ENCODE assay signal across 1 cellular context in the genomic region with DNA sequence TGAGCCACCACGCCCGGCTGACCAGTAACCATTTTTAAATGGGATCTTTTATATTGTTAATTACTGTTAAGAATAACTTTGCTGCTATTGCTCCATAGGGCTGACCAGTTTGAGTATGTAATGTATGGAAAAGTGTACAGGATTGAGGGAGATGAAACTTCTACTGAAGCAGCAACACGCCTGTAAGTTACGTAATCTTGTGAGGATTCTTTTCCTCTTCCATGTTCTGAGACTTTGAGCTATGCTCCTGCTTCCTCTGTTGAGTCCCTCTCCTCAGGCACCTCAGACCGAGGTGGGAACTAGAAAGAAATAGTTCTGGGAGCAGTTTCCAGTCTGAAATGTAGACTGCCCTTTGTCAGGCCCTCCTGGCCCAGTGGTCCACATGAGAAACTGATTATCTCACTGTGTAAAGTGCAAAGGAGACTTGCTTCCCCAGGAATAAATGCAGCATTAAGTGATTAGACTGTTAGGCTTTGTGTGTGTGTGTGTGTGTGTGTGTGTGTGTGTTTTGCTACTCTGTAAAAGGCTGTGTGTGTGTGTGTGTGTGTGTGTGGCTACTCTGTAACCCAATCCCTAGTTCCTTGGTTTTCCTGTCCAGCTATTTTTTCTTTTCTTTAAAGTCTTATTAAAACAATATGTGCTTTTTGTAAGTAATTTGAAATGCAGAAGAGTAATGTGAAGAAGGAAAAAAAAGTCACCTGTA.
A peak's percentile ranks its signal among the peaks of the same experiment; 100 is the strongest.
TF ChIP-seq lines count a peak whose summit lies in the region.

No MANE protein-coding gene starts in this region.

TF ChIP-seq in HepG2, 621 proteins besides CTCF, POLR2A, EP300 and RAD21 (continues in another document):
- TF ChIP-seq FOXK1 (CRISPR knock-in tag; IDR thresholded peaks at IDR 0.05; ENCODE audit: borderline replicate concordance, low read depth) (no peak), KAT8 (CRISPR knock-in tag; IDR thresholded peaks at IDR 0.05) (no peak), POLR2AphosphoS5 (IDR thresholded peaks at IDR 0.05; ENCODE audit: low read depth, low read length) (no peak), WIZ (CRISPR knock-in tag; IDR thresholded peaks at IDR 0.05) (no peak), ZNF747 (CRISPR knock-in tag; IDR thresholded peaks at IDR 0.05; ENCODE audit: borderline replicate concordance) (no peak), RXRB (CRISPR knock-in tag; IDR thresholded peaks at IDR 0.05; ENCODE audit: borderline replicate concordance) (no peak), BCL6 (CRISPR knock-in tag; IDR thresholded peaks at IDR 0.05) (no peak), SMC3 (IDR thresholded peaks at IDR 0.05; ENCODE audit: low read length) (no peak), SMAD9 (CRISPR knock-in tag; IDR thresholded peaks at IDR 0.05) (no peak), SIX1 (CRISPR knock-in tag; IDR thresholded peaks at IDR 0.05; ENCODE audit: borderline replicate concordance) (0 out of 2 replicates have a peak, but pooled peaks have one; percentile 61), BHLHE40 (IDR thresholded peaks at IDR 0.05; ENCODE audit: low read length) (no peak), ZNF713 (CRISPR knock-in tag; IDR thresholded peaks at IDR 0.05) (no peak), DPF2 (CRISPR knock-in tag; IDR thresholded peaks at IDR 0.05; ENCODE audit: borderline replicate concordance, low read depth) (0 out of 2 replicates have a peak, but pooled peaks have one; percentile 22), ZNF766 (CRISPR knock-in tag; IDR thresholded peaks at IDR 0.05; ENCODE audit: borderline replicate concordance) (no peak), PITX1 (CRISPR knock-in tag; IDR thresholded peaks at IDR 0.05) (0 out of 2 replicates have a peak, but pooled peaks have one; percentile 53), SAP130 (CRISPR knock-in tag; IDR thresholded peaks at IDR 0.05; ENCODE audit: low read depth) (0 out of 2 replicates have a peak, but pooled peaks have one; percentile 15), MBNL3 (CRISPR knock-in tag; conservative IDR thresholded peaks at IDR 0.05) (no peak), TBX3 (IDR thresholded peaks at IDR 0.05; ENCODE audit: borderline replicate concordance) (peak; percentile 16; the same call in 1 of the 2 replicates), NCOR1 (IDR thresholded peaks at IDR 0.05; ENCODE audit: borderline replicate concordance, low read length) (peak; percentile 44; the same call in 1 of the 2 replicates), PRPF4 (IDR thresholded peaks at IDR 0.05; ENCODE audit: low read depth, low read length, poor library complexity, severe bottlenecking) (no peak), ESRRA (CRISPR knock-in tag; IDR thresholded peaks at IDR 0.05; ENCODE audit: low read depth) (no peak), NFE2 (CRISPR knock-in tag; IDR thresholded peaks at IDR 0.05) (no peak), ZNF496 (CRISPR knock-in tag; IDR thresholded peaks at IDR 0.05; ENCODE audit: insufficient replicate concordance) (no peak), MEIS2 (CRISPR knock-in tag; IDR thresholded peaks at IDR 0.05) (no peak), ZNF615 (CRISPR knock-in tag; IDR thresholded peaks at IDR 0.05; ENCODE audit: borderline replicate concordance) (no peak), ZNF24 (IDR thresholded peaks at IDR 0.05) (no peak), EED (CRISPR knock-in tag; IDR thresholded peaks at IDR 0.05) (no peak), ZNF33A (CRISPR knock-in tag; IDR thresholded peaks at IDR 0.05; ENCODE audit: borderline replicate concordance) (no peak), KMT2B (CRISPR knock-in tag; IDR thresholded peaks at IDR 0.05) (no peak), U2AF1 (optimal IDR thresholded peaks at IDR 0.05; ENCODE audit: low read depth, low read length) (no peak), NR3C1 (CRISPR knock-in tag; IDR thresholded peaks at IDR 0.05) (no peak), MXI1 (IDR thresholded peaks at IDR 0.05; ENCODE audit: borderline replicate concordance, low read depth, low read length) (no peak), ZNF546 (CRISPR knock-in tag; conservative IDR thresholded peaks at IDR 0.05) (no peak), ZFX (CRISPR knock-in tag; IDR thresholded peaks at IDR 0.05; ENCODE audit: low read depth) (peak; percentile 37; the same call in 1 of the 2 replicates), FOXA1 (IDR thresholded peaks at IDR 0.05) (no peak), FOXA1 (CRISPR knock-in tag; IDR thresholded peaks at IDR 0.05) (peak; percentile 39; the same call in 1 of the 2 replicates), XBP1 (CRISPR knock-in tag; IDR thresholded peaks at IDR 0.05) (no peak), CEBPG (CRISPR knock-in tag; IDR thresholded peaks at IDR 0.05) (peak; percentile 17; the same call in 1 of the 2 replicates), TAF1 (CRISPR knock-in tag; IDR thresholded peaks at IDR 0.05) (no peak), HNF4A (CRISPR knock-in tag; IDR thresholded peaks at IDR 0.05) (peak; percentile 37; the same call in 1 of the 2 replicates), ZNF790 (CRISPR knock-in tag; IDR thresholded peaks at IDR 0.05; ENCODE audit: borderline replicate concordance) (no peak), SP5 (CRISPR knock-in tag; IDR thresholded peaks at IDR 0.05; ENCODE audit: borderline replicate concordance, low read depth) (no peak), ZNF558 (CRISPR knock-in tag; IDR thresholded peaks at IDR 0.05; ENCODE audit: borderline replicate concordance) (no peak), TOPORS (CRISPR knock-in tag; IDR thresholded peaks at IDR 0.05) (no peak), HDAC1 (CRISPR knock-in tag; IDR thresholded peaks at IDR 0.05) (no peak), ZNF839 (CRISPR knock-in tag; IDR thresholded peaks at IDR 0.05; ENCODE audit: borderline replicate concordance) (no peak), ZNF251 (CRISPR knock-in tag; IDR thresholded peaks at IDR 0.05) (no peak), CAMTA2 (CRISPR knock-in tag; IDR thresholded peaks at IDR 0.05; ENCODE audit: borderline replicate concordance) (no peak), SMARCE1 (IDR thresholded peaks at IDR 0.05; ENCODE audit: borderline replicate concordance) (no peak), ATRX (CRISPR knock-in tag; IDR thresholded peaks at IDR 0.05; ENCODE audit: borderline replicate concordance) (no peak), NFYC (CRISPR knock-in tag; IDR thresholded peaks at IDR 0.05) (no peak), TMF1 (CRISPR knock-in tag; IDR thresholded peaks at IDR 0.05; ENCODE audit: low read depth) (no peak), ZNF138 (CRISPR knock-in tag; IDR thresholded peaks at IDR 0.05; ENCODE audit: low read depth) (no peak)
- TF ChIP-seq, protein P1, sequence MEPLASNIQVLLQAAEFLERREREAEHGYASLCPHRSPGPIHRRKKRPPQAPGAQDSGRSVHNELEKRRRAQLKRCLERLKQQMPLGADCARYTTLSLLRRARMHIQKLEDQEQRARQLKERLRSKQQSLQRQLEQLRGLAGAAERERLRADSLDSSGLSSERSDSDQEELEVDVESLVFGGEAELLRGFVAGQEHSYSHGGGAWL (CRISPR knock-in tag; IDR thresholded peaks at IDR 0.05), result no peak
- TF ChIP-seq, protein P2, sequence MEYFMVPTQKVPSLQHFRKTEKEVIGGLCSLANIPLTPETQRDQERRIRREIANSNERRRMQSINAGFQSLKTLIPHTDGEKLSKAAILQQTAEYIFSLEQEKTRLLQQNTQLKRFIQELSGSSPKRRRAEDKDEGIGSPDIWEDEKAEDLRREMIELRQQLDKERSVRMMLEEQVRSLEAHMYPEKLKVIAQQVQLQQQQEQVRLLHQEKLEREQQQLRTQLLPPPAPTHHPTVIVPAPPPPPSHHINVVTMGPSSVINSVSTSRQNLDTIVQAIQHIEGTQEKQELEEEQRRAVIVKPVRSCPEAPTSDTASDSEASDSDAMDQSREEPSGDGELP (IDR thresholded peaks at IDR 0.05; ENCODE audit: borderline replicate concordance, low read depth), result no peak
- TF ChIP-seq, protein P3, sequence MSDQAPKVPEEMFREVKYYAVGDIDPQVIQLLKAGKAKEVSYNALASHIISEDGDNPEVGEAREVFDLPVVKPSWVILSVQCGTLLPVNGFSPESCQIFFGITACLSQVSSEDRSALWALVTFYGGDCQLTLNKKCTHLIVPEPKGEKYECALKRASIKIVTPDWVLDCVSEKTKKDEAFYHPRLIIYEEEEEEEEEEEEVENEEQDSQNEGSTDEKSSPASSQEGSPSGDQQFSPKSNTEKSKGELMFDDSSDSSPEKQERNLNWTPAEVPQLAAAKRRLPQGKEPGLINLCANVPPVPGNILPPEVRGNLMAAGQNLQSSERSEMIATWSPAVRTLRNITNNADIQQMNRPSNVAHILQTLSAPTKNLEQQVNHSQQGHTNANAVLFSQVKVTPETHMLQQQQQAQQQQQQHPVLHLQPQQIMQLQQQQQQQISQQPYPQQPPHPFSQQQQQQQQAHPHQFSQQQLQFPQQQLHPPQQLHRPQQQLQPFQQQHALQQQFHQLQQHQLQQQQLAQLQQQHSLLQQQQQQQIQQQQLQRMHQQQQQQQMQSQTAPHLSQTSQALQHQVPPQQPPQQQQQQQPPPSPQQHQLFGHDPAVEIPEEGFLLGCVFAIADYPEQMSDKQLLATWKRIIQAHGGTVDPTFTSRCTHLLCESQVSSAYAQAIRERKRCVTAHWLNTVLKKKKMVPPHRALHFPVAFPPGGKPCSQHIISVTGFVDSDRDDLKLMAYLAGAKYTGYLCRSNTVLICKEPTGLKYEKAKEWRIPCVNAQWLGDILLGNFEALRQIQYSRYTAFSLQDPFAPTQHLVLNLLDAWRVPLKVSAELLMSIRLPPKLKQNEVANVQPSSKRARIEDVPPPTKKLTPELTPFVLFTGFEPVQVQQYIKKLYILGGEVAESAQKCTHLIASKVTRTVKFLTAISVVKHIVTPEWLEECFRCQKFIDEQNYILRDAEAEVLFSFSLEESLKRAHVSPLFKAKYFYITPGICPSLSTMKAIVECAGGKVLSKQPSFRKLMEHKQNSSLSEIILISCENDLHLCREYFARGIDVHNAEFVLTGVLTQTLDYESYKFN (CRISPR knock-in tag; conservative IDR thresholded peaks at IDR 0.05), result peak; percentile 60
- TF ChIP-seq, protein P4, sequence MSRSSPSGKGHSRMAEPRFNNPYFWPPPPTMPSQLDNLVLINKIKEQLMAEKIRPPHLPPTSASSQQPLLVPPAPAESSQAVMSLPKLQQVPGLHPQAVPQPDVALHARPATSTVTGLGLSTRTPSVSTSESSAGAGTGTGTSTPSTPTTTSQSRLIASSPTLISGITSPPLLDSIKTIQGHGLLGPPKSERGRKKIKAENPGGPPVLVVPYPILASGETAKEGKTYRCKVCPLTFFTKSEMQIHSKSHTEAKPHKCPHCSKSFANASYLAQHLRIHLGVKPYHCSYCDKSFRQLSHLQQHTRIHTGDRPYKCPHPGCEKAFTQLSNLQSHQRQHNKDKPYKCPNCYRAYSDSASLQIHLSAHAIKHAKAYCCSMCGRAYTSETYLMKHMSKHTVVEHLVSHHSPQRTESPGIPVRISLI (CRISPR knock-in tag; IDR thresholded peaks at IDR 0.05; ENCODE audit: borderline replicate concordance), result no peak
- TF ChIP-seq, protein P5, sequence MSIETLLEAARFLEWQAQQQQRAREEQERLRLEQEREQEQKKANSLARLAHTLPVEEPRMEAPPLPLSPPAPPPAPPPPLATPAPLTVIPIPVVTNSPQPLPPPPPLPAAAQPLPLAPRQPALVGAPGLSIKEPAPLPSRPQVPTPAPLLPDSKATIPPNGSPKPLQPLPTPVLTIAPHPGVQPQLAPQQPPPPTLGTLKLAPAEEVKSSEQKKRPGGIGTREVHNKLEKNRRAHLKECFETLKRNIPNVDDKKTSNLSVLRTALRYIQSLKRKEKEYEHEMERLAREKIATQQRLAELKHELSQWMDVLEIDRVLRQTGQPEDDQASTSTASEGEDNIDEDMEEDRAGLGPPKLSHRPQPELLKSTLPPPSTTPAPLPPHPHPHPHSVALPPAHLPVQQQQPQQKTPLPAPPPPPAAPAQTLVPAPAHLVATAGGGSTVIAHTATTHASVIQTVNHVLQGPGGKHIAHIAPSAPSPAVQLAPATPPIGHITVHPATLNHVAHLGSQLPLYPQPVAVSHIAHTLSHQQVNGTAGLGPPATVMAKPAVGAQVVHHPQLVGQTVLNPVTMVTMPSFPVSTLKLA (IDR thresholded peaks at IDR 0.05), result no peak
- TF ChIP-seq, protein P6, sequence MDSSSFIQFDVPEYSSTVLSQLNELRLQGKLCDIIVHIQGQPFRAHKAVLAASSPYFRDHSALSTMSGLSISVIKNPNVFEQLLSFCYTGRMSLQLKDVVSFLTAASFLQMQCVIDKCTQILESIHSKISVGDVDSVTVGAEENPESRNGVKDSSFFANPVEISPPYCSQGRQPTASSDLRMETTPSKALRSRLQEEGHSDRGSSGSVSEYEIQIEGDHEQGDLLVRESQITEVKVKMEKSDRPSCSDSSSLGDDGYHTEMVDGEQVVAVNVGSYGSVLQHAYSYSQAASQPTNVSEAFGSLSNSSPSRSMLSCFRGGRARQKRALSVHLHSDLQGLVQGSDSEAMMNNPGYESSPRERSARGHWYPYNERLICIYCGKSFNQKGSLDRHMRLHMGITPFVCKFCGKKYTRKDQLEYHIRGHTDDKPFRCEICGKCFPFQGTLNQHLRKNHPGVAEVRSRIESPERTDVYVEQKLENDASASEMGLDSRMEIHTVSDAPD (CRISPR knock-in tag; IDR thresholded peaks at IDR 0.05), result no peak
- TF ChIP-seq, protein P7, sequence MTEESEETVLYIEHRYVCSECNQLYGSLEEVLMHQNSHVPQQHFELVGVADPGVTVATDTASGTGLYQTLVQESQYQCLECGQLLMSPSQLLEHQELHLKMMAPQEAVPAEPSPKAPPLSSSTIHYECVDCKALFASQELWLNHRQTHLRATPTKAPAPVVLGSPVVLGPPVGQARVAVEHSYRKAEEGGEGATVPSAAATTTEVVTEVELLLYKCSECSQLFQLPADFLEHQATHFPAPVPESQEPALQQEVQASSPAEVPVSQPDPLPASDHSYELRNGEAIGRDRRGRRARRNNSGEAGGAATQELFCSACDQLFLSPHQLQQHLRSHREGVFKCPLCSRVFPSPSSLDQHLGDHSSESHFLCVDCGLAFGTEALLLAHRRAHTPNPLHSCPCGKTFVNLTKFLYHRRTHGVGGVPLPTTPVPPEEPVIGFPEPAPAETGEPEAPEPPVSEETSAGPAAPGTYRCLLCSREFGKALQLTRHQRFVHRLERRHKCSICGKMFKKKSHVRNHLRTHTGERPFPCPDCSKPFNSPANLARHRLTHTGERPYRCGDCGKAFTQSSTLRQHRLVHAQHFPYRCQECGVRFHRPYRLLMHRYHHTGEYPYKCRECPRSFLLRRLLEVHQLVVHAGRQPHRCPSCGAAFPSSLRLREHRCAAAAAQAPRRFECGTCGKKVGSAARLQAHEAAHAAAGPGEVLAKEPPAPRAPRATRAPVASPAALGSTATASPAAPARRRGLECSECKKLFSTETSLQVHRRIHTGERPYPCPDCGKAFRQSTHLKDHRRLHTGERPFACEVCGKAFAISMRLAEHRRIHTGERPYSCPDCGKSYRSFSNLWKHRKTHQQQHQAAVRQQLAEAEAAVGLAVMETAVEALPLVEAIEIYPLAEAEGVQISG (CRISPR knock-in tag; IDR thresholded peaks at IDR 0.05), result no peak
- TF ChIP-seq, protein P8, sequence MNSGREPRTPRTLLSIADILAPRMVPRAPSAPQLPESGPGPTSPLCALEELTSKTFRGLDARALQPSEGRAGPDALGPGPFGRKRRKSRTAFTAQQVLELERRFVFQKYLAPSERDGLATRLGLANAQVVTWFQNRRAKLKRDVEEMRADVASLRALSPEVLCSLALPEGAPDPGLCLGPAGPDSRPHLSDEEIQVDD (CRISPR knock-in tag; IDR thresholded peaks at IDR 0.05; ENCODE audit: borderline replicate concordance), result no peak
- TF ChIP-seq, protein P9, sequence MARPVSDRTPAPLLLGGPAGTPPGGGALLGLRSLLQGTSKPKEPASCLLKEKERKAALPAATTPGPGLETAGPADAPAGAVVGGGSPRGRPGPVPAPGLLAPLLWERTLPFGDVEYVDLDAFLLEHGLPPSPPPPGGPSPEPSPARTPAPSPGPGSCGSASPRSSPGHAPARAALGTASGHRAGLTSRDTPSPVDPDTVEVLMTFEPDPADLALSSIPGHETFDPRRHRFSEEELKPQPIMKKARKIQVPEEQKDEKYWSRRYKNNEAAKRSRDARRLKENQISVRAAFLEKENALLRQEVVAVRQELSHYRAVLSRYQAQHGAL (CRISPR knock-in tag; IDR thresholded peaks at IDR 0.05; ENCODE audit: not compliant biosample characterization), result no peak
